ENCODE assay signal across 1 cellular context in the genomic region with DNA sequence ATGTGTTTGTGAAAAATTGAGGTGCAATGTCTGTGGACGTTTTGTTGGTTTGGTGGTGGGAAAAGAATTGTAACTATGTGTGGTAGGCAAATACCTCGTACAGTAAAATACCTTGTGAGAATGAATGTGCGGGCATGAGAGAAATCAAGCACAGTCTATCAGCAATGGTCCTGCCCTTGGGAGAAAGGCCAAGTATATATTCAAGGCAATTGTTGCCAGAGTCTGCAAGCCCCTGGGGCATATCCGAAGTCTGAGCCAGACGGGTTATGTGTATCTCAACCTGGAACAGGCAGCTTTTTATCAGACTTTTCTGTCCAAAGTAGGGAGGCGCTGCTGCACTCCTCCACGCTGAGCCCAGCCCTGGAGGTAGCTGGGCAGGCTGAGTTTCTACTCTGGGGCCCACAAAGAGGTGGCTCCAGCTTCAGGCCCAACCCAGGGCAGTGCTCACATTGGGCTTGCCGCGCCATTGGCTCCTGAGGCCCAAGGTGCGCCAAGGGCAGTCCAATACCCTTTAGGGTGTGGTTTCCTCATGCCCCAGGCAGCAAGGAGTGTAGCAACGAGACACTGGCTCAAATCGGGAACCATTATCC.
TF ChIP-seq lines count a peak whose summit lies in the region.

No MANE protein-coding gene starts in this region.

TF ChIP-seq in HepG2, 621 proteins besides CTCF, POLR2A, EP300 and RAD21:
- TF ChIP-seq ZNF883 (CRISPR knock-in tag; IDR thresholded peaks at IDR 0.05; ENCODE audit: not compliant biosample characterization) (no peak), HCFC1 (IDR thresholded peaks at IDR 0.05; ENCODE audit: low read depth, low read length) (no peak), TBL1XR1 (IDR thresholded peaks at IDR 0.05; ENCODE audit: borderline replicate concordance, low read length, partially characterized antibody) (no peak), ZNF546 (CRISPR knock-in tag; conservative IDR thresholded peaks at IDR 0.05) (no peak), IRX3 (CRISPR knock-in tag; IDR thresholded peaks at IDR 0.05; ENCODE audit: borderline replicate concordance, low read depth) (no peak), TEAD2 (CRISPR knock-in tag; IDR thresholded peaks at IDR 0.05) (no peak), ZNF282 (IDR thresholded peaks at IDR 0.05; ENCODE audit: partially characterized antibody) (no peak), SUZ12 (IDR thresholded peaks at IDR 0.05; ENCODE audit: low read depth, low read length) (no peak), HNF4G (IDR thresholded peaks at IDR 0.05; ENCODE audit: borderline replicate concordance, low read depth, low read length) (no peak), HNF4G (CRISPR knock-in tag; IDR thresholded peaks at IDR 0.05; ENCODE audit: borderline replicate concordance, low read depth) (no peak), EHMT2 (IDR thresholded peaks at IDR 0.05; ENCODE audit: borderline replicate concordance, low read depth, low read length) (no peak), KMT2A (CRISPR knock-in tag; IDR thresholded peaks at IDR 0.05) (no peak)
- TF ChIP-seq, protein P1, sequence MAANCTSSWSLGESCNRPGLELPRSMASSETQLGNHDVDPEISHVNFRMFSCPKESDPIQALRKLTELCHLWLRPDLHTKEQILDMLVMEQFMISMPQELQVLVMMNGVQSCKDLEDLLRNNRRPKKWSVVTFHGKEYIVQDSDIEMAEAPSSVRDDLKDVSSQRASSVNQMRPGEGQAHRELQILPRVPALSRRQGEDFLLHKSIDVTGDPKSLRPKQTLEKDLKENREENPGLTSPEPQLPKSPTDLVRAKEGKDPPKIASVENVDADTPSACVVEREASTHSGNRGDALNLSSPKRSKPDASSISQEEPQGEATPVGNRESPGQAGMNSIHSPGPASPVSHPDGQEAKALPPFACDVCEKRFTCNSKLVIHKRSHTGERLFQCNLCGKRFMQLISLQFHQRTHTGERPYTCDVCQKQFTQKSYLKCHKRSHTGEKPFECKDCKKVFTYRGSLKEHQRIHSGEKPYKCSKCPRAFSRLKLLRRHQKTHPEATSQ (CRISPR knock-in tag; IDR thresholded peaks at IDR 0.05; ENCODE audit: borderline replicate concordance) = no peak
- TF ChIP-seq, protein P2, sequence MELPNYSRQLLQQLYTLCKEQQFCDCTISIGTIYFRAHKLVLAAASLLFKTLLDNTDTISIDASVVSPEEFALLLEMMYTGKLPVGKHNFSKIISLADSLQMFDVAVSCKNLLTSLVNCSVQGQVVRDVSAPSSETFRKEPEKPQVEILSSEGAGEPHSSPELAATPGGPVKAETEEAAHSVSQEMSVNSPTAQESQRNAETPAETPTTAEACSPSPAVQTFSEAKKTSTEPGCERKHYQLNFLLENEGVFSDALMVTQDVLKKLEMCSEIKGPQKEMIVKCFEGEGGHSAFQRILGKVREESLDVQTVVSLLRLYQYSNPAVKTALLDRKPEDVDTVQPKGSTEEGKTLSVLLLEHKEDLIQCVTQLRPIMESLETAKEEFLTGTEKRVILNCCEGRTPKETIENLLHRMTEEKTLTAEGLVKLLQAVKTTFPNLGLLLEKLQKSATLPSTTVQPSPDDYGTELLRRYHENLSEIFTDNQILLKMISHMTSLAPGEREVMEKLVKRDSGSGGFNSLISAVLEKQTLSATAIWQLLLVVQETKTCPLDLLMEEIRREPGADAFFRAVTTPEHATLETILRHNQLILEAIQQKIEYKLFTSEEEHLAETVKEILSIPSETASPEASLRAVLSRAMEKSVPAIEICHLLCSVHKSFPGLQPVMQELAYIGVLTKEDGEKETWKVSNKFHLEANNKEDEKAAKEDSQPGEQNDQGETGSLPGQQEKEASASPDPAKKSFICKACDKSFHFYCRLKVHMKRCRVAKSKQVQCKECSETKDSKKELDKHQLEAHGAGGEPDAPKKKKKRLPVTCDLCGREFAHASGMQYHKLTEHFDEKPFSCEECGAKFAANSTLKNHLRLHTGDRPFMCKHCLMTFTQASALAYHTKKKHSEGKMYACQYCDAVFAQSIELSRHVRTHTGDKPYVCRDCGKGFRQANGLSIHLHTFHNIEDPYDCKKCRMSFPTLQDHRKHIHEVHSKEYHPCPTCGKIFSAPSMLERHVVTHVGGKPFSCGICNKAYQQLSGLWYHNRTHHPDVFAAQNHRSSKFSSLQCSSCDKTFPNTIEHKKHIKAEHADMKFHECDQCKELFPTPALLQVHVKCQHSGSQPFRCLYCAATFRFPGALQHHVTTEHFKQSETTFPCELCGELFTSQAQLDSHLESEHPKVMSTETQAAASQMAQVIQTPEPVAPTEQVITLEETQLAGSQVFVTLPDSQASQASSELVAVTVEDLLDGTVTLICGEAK (IDR thresholded peaks at IDR 0.05) = no peak
- TF ChIP-seq, protein P2 (CRISPR knock-in tag; IDR thresholded peaks at IDR 0.05) = no peak
- TF ChIP-seq, protein P3, sequence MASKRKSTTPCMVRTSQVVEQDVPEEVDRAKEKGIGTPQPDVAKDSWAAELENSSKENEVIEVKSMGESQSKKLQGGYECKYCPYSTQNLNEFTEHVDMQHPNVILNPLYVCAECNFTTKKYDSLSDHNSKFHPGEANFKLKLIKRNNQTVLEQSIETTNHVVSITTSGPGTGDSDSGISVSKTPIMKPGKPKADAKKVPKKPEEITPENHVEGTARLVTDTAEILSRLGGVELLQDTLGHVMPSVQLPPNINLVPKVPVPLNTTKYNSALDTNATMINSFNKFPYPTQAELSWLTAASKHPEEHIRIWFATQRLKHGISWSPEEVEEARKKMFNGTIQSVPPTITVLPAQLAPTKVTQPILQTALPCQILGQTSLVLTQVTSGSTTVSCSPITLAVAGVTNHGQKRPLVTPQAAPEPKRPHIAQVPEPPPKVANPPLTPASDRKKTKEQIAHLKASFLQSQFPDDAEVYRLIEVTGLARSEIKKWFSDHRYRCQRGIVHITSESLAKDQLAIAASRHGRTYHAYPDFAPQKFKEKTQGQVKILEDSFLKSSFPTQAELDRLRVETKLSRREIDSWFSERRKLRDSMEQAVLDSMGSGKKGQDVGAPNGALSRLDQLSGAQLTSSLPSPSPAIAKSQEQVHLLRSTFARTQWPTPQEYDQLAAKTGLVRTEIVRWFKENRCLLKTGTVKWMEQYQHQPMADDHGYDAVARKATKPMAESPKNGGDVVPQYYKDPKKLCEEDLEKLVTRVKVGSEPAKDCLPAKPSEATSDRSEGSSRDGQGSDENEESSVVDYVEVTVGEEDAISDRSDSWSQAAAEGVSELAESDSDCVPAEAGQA (IDR thresholded peaks at IDR 0.05; ENCODE audit: low read depth) = no peak
- TF ChIP-seq, protein P3 (CRISPR knock-in tag; IDR thresholded peaks at IDR 0.05; ENCODE audit: borderline replicate concordance) = no peak
- TF ChIP-seq, protein P4, sequence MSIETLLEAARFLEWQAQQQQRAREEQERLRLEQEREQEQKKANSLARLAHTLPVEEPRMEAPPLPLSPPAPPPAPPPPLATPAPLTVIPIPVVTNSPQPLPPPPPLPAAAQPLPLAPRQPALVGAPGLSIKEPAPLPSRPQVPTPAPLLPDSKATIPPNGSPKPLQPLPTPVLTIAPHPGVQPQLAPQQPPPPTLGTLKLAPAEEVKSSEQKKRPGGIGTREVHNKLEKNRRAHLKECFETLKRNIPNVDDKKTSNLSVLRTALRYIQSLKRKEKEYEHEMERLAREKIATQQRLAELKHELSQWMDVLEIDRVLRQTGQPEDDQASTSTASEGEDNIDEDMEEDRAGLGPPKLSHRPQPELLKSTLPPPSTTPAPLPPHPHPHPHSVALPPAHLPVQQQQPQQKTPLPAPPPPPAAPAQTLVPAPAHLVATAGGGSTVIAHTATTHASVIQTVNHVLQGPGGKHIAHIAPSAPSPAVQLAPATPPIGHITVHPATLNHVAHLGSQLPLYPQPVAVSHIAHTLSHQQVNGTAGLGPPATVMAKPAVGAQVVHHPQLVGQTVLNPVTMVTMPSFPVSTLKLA (IDR thresholded peaks at IDR 0.05) = no peak
- TF ChIP-seq, protein P5, sequence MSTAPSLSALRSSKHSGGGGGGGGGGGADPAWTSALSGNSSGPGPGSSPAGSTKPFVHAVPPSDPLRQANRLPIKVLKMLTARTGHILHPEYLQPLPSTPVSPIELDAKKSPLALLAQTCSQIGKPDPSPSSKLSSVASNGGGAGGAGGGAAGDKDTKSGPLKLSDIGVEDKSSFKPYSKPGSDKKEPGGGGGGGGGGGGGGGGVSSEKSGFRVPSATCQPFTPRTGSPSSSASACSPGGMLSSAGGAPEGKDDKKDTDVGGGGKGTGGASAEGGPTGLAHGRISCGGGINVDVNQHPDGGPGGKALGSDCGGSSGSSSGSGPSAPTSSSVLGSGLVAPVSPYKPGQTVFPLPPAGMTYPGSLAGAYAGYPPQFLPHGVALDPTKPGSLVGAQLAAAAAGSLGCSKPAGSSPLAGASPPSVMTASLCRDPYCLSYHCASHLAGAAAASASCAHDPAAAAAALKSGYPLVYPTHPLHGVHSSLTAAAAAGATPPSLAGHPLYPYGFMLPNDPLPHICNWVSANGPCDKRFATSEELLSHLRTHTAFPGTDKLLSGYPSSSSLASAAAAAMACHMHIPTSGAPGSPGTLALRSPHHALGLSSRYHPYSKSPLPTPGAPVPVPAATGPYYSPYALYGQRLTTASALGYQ (CRISPR knock-in tag; IDR thresholded peaks at IDR 0.05) = no peak
